Comparison of ENCODE assay signal across 23 cellular contexts in genomic region chr18:55287935-55288868, GRCh38.
DNase-seq lines count a peak whose midpoint lies in the region; FAIRE-seq and TF ChIP-seq lines count a peak whose summit lies in the region.
"Had no signal": no experiment of that assay in that cellular context is flagged by ENCODE, and none has a peak within 500 bp of the region (broad histone marks: within the 10 kb centered on the region; RNA-seq: fewer than 3 reads in every experiment).

No MANE protein-coding gene starts in this region.

- peak overlapping the region in 50 of 59 donors; percentile 3 to 80 (median 60) for H3K27ac ChIP-seq in dorsolateral prefrontal cortex
- H3K27ac ChIP-seq in neural progenitor cell: no peak overlapping the region
- H3K27ac ChIP-seq: SJSA1 had no signal

- H3K9me3 Mint-ChIP-seq in IgD-negative memory B cell: no peaks in the 10 kb centered on the region
- H3K9me3 Mint-ChIP-seq in neural progenitor cell: no peaks in the 10 kb centered on the region
- H3K9me3 Mint-ChIP-seq: activated CD8-positive, alpha-beta T cell treated with anti-CD3 and anti-CD28 coated beads for 36 hours; activated naive CD8-positive, alpha-beta T cell treated with anti-CD3 and anti-CD28 coated beads for 36 hours; activated T-helper 2 cell treated with anti-CD3 and anti-CD28 coated beads, Interferon-gamma antibody, Interleukin-2, Interleukin-4, amounts not matched to agents 10 μg/mL and 5 μg/mL and 100 μg/mL, durations not matched to agents 14 hours and 24 hours and 36 hours; T-helper 1 cell treated with Interleukin-12 subunit alpha and Interleukin-12 subunit beta and Interleukin-4 antibody, amounts not matched to agents 30 μg/mL and 1 μg/mL, for 36 hours had no signal

- H3K4me1 ChIP-seq in neural progenitor cell: peaks cover 9% of the 10 kb centered on the region

- peaks cover 76% of the 10 kb centered on the region for H4K20me1 ChIP-seq in neural progenitor cell (ENCODE audit: low read depth)

- intact Hi-C loops in dorsolateral prefrontal cortex (cut with DNase I): no loop called here

- no peaks in the 10 kb centered on the region for H3K9me3 ChIP-seq in neural progenitor cell (ENCODE audit: low read depth)
- H3K9me3 ChIP-seq: SJSA1, spleen had no signal

- peak overlapping the region in 1 of 4 donors; percentile 43 for H3K4me3 Mint-ChIP-seq in IgD-negative memory B cell
- no peak overlapping the region for H3K4me3 Mint-ChIP-seq in neural progenitor cell
- H3K4me3 Mint-ChIP-seq: activated CD8-positive, alpha-beta T cell treated with anti-CD3 and anti-CD28 coated beads for 36 hours; activated naive CD8-positive, alpha-beta T cell treated with anti-CD3 and anti-CD28 coated beads for 36 hours; naive thymus-derived CD4-positive, alpha-beta T cell; T-helper 1 cell treated with Interleukin-12 subunit alpha and Interleukin-12 subunit beta and Interleukin-4 antibody, amounts not matched to agents 30 μg/mL and 1 μg/mL, for 36 hours had no signal

- H3K36me3 ChIP-seq in neural progenitor cell: no peaks in the 10 kb centered on the region
- H3K36me3 ChIP-seq: SJSA1, spleen had no signal

- TF ChIP-seq POLR2A in GM12891 (IDR thresholded peaks at IDR 0.05; ENCODE audit: low read depth, low read length): no peak

- H2AFZ ChIP-seq in neural progenitor cell (replicated peaks): no peak overlapping the region

- H3K27me3 ChIP-seq in dorsolateral prefrontal cortex: no peaks in the 10 kb centered on the region
- H3K27me3 ChIP-seq in neural progenitor cell: no peaks in the 10 kb centered on the region
- H3K27me3 ChIP-seq: SJSA1, spleen had no signal

- FAIRE-seq in GM12891 (lab: Jason Lieb, UNC): peak; percentile 43
- FAIRE-seq: islet of Langerhans, TTC549 had no signal

- H3K9ac ChIP-seq in neural progenitor cell: no peak overlapping the region

- H3K27me3 Mint-ChIP-seq in IgD-negative memory B cell (no peaks in the 10 kb centered on the region), neural progenitor cell (ENCODE audit: insufficient read depth, low read depth) (no peaks in the 10 kb centered on the region)
- H3K27me3 Mint-ChIP-seq: activated CD8-positive, alpha-beta T cell treated with anti-CD3 and anti-CD28 coated beads for 36 hours; activated naive CD8-positive, alpha-beta T cell treated with anti-CD3 and anti-CD28 coated beads for 36 hours; naive thymus-derived CD4-positive, alpha-beta T cell had no signal

- H3K27ac Mint-ChIP-seq in IgD-negative memory B cell (peak overlapping the region; percentile 40 to 53 (median 46)), neural progenitor cell (no peak overlapping the region)
- H3K27ac Mint-ChIP-seq: activated CD8-positive, alpha-beta T cell treated with anti-CD3 and anti-CD28 coated beads for 36 hours; activated naive CD8-positive, alpha-beta T cell treated with anti-CD3 and anti-CD28 coated beads for 36 hours; activated T-helper 2 cell treated with anti-CD3 and anti-CD28 coated beads, Interferon-gamma antibody, Interleukin-2, Interleukin-4, amounts not matched to agents 10 μg/mL and 5 μg/mL and 100 μg/mL, durations not matched to agents 14 hours and 24 hours and 36 hours; naive thymus-derived CD4-positive, alpha-beta T cell; T-helper 1 cell treated with Interleukin-12 subunit alpha and Interleukin-12 subunit beta and Interleukin-4 antibody, amounts not matched to agents 30 μg/mL and 1 μg/mL, for 36 hours had no signal

- H3F3A ChIP-seq in neural progenitor cell (ENCODE audit: low read depth): no peaks in the 10 kb centered on the region

- H3K4me3 ChIP-seq in dorsolateral prefrontal cortex (peak overlapping the region in 4 of 59 donors; percentile 4 to 13 (median 6)), neural progenitor cell (no peak overlapping the region)
- H3K4me3 ChIP-seq: SJSA1, spleen had no signal

- no peak overlapping the region for H3K4me2 ChIP-seq in neural progenitor cell

- TF ChIP-seq CTCF in dorsolateral prefrontal cortex (IDR thresholded peaks at IDR 0.05 in 54 of 56, conservative IDR thresholded peaks at IDR 0.05 in 2 of 56; ENCODE audit: low read depth in 1 of 56, partially characterized antibody in 56 of 56) (no peak), neural progenitor cell (IDR thresholded peaks at IDR 0.05) (no peak)

- H3K4me1 Mint-ChIP-seq in IgD-negative memory B cell: peaks cover 45 to 84% (median 81%) of the 10 kb centered on the region in 3 donors
- no peaks in the 10 kb centered on the region for H3K4me1 Mint-ChIP-seq in neural progenitor cell
- H3K4me1 Mint-ChIP-seq: activated naive CD8-positive, alpha-beta T cell treated with anti-CD3 and anti-CD28 coated beads for 36 hours had no signal

- H3K79me2 ChIP-seq in neural progenitor cell (ENCODE audit: low read depth): peaks cover 88% of the 10 kb centered on the region

- DNase-seq in GM12891 (ENCODE audit: insufficient read length, low spot score): no peak
- DNase-seq in dorsolateral prefrontal cortex: no peak
- DNase-seq in pons (ENCODE audit: low spot score): peak; percentile 50
- no peak for DNase-seq in neural progenitor cell (ENCODE audit: low spot score)
- DNase-seq in occipital lobe (lab: John Stamatoyannopoulos, UW): no peak
- DNase-seq in islet precursor cell: no peak
- DNase-seq: activated CD4-positive, alpha-beta T cell treated with anti-CD3 and anti-CD28 coated beads for 1 hour; activated CD8-positive, alpha-beta T cell treated with anti-CD3 and anti-CD28 coated beads for 36 hours; activated naive CD8-positive, alpha-beta T cell treated with anti-CD3 and anti-CD28 coated beads for 36 hours; aorta; left ventricle myocardium superior; midbrain; naive thymus-derived CD4-positive, alpha-beta T cell; NCI-H2029 treated with DMSO at 0.1 percent for 48 hours; NCI-H774; spleen; stimulated activated CD4-positive, alpha-beta T cell treated with anti-CD3 and anti-CD28 coated beads, Interleukin-2, amount 100 ng/mL, for 48 hours had no signal

- H3K36me3 Mint-ChIP-seq in IgD-negative memory B cell: peaks cover 2% of the 10 kb centered on the region
- H3K36me3 Mint-ChIP-seq in neural progenitor cell: peaks cover 3% of the 10 kb centered on the region
- H3K36me3 Mint-ChIP-seq: activated naive CD8-positive, alpha-beta T cell treated with anti-CD3 and anti-CD28 coated beads for 36 hours; naive thymus-derived CD4-positive, alpha-beta T cell had no signal

TF ChIP-seq in GM12891, 5 proteins besides CTCF, POLR2A, EP300 and RAD21:
- TF ChIP-seq POLR2AphosphoS5 (IDR thresholded peaks at IDR 0.05; ENCODE audit: low read depth, low read length) (no peak), POU2F2 (IDR thresholded peaks at IDR 0.05; ENCODE audit: low read depth, low read length) (no peak), PAX5 (IDR thresholded peaks at IDR 0.05; ENCODE audit: insufficient read depth, low read length, severe bottlenecking) (no peak), TAF1 (IDR thresholded peaks at IDR 0.05; ENCODE audit: low read depth, low read length) (no peak), SPI1 (IDR thresholded peaks at IDR 0.05; ENCODE audit: low read depth, low read length) (no peak)
TF ChIP-seq in GM12891: peak in this region for 0.
